ENCODE assay signal across 8 cellular contexts in the genomic region with DNA sequence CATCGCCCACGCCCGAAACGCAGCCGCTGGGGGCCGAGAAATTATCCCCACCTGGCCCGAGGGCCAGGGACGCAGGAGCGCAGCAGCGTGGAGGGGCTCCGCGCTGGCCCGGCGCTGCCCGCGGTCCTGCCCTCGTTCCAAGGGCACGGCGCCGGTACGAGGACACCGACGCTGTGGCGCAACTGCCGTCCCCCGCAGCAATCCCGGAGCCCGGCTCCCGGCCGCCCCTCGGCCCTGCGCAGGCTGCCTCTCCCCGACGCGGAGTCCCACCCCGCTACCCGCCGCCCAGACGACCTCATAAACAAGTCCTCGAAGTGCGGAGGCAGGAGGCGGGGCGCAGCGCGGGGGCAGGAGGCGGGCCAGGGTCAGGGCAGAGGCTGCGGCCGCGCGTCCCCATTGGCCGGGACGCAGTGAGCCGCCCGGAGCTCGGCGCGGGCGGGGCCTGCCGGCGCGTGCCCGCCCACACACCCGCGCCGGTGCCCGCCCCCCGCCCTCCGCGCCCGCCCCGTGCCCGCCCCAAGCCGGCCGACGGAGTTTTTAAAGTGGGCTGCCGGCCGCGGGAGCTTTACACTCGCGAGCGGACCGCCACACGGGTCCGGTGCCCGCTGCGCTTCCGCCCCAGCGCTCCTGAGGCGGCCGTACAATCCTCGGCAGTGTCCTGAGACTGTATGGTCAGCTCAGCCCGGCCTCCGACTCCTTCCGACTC. TPM values are rescaled to one million over a fixed set of nuclear protein-coding genes. Genes with fewer than 3 reads are reported as not detected.
A peak's percentile ranks its signal among the peaks of the same experiment; 100 is the strongest.
DNase-seq lines count a peak whose midpoint lies in the region; ATAC-seq and TF ChIP-seq lines count a peak whose summit lies in the region.

EPAS1 (plus strand) TSS at position 568 of the 706 bp plus-strand sequence. CDS start 505 bp downstream, outside the sequence.

- peak; percentile 84 for DNase-seq in RKO (ENCODE audit: low spot score)
- peak; percentile 76 for DNase-seq in activated T-helper 9 cell treated with anti-CD3 and anti-CD28 coated beads, Interleukin-2, amount 50 U/mL, for 16 hours (ENCODE audit: low read depth)
- peak; percentile 82 for DNase-seq in fibroblast of mammary gland (ENCODE audit: low read depth)
- peak; percentile 60 to 88 (median 70) for DNase-seq in naive thymus-derived CD8-positive, alpha-beta T cell

- H3K27me3 Mint-ChIP-seq in naive thymus-derived CD8-positive, alpha-beta T cell: peaks cover 20 to 55% (median 39%) of the 10 kb centered on the region in 5 donors
- H3K27me3 Mint-ChIP-seq in stimulated activated memory B cell treated with anti-CD40 and anti-IgM and Interleukin-4, amounts not matched to agents 10 μg/mL and 1 μg/mL and 100 μg/mL, for 72 hours: peaks cover 42% of the 10 kb centered on the region

- H3K27ac Mint-ChIP-seq in naive thymus-derived CD8-positive, alpha-beta T cell: peak within 1 kb of the TSS in 9 of 10 donors; percentile 57 to 92 (median 85)
- H3K27ac Mint-ChIP-seq in stimulated activated memory B cell treated with anti-CD40 and anti-IgM and Interleukin-4, amounts not matched to agents 10 μg/mL and 1 μg/mL and 100 μg/mL, for 72 hours: peak within 1 kb of the TSS; percentile 13

- POLR2A ChIA-PET in naive thymus-derived CD8-positive, alpha-beta T cell (lab: Charles Lee): no interaction called here

- no peak for TF ChIP-seq CTCF in C4-2B (conservative IDR thresholded peaks at IDR 0.05)
- no peak for TF ChIP-seq CTCF in fibroblast of mammary gland (conservative IDR thresholded peaks at IDR 0.05; ENCODE audit: control insufficient read depth, insufficient read depth, low read depth, low read length)

- peak within 1 kb of the TSS; percentile 84 to 96 (median 92) for H3K4me3 Mint-ChIP-seq in naive thymus-derived CD8-positive, alpha-beta T cell
- H3K4me3 Mint-ChIP-seq in stimulated activated memory B cell treated with anti-CD40 and anti-IgM and Interleukin-4, amounts not matched to agents 10 μg/mL and 1 μg/mL and 100 μg/mL, for 72 hours: peak within 1 kb of the TSS; percentile 88

- H3K36me3 Mint-ChIP-seq in naive thymus-derived CD8-positive, alpha-beta T cell: no peaks in the 10 kb centered on the region
- H3K36me3 Mint-ChIP-seq in stimulated activated memory B cell treated with anti-CD40 and anti-IgM and Interleukin-4, amounts not matched to agents 10 μg/mL and 1 μg/mL and 100 μg/mL, for 72 hours: no peaks in the 10 kb centered on the region

- H3K27ac ChIP-seq in C4-2B: peak within 1 kb of the TSS; percentile 47; the same call in 1 of the 2 replicates

- no peaks in the 10 kb centered on the region for H3K9me3 Mint-ChIP-seq in naive thymus-derived CD8-positive, alpha-beta T cell
- H3K9me3 Mint-ChIP-seq in stimulated activated memory B cell treated with anti-CD40 and anti-IgM and Interleukin-4, amounts not matched to agents 10 μg/mL and 1 μg/mL and 100 μg/mL, for 72 hours: no peaks in the 10 kb centered on the region

- peak within 1 kb of the TSS; percentile 77 for H3K4me3 ChIP-seq in fibroblast of mammary gland (ENCODE audit: control insufficient read depth, low read depth, low read length)

- ATAC-seq in GM19395 (IDR thresholded peaks at IDR 0.05; ENCODE audit: unreplicated experiment) (peak; percentile 77), HG03521 (IDR thresholded peaks at IDR 0.05; ENCODE audit: unreplicated experiment) (peak; percentile 81)
- peak; percentile 83 to 86 for ATAC-seq in naive thymus-derived CD8-positive, alpha-beta T cell
- ATAC-seq in stimulated activated memory B cell treated with anti-CD40 and anti-IgM and Interleukin-4, amounts not matched to agents 10 μg/mL and 1 μg/mL and 100 μg/mL, for 72 hours: peak; percentile 95

- H3K4me1 Mint-ChIP-seq in naive thymus-derived CD8-positive, alpha-beta T cell: peaks cover 12 to 30% (median 26%) of the 10 kb centered on the region in 4 donors
- H3K4me1 Mint-ChIP-seq in stimulated activated memory B cell treated with anti-CD40 and anti-IgM and Interleukin-4, amounts not matched to agents 10 μg/mL and 1 μg/mL and 100 μg/mL, for 72 hours: peaks cover 31% of the 10 kb centered on the region

RNA-seq across cellular contexts. Expression of gene EPAS1, which starts in this region (rescaled TPM):
- total RNA-seq in naive thymus-derived CD8-positive, alpha-beta T cell: 1 to 10 TPM; 1.1 to 1.2 TPM
- polyA plus RNA-seq in naive thymus-derived CD8-positive, alpha-beta T cell: 1 to 10 TPM in 1 of 3 donors, under 1 TPM in 2; 0.16 to 1.7 (median 0.23) TPM

Comparison
In these comparisons a context has a peak if more than half of its experiments do, and no peak if none do; other contexts are left out.
1. Peak in every context shown above with its lines: DNase-seq, ATAC-seq, H3K4me3 ChIP-seq and H3K27ac ChIP-seq.